ENCODE assay signal across 8 cellular contexts in genomic region chr5:132491368-132492364, GRCh38. TPM values are rescaled to one million over a fixed set of nuclear protein-coding genes. Genes with fewer than 3 reads are reported as not detected.
DNase-seq lines count a peak whose midpoint lies in the region; ATAC-seq, FAIRE-seq and TF ChIP-seq lines count a peak whose summit lies in the region.

No MANE protein-coding gene starts in this region.

- no peaks in the 10 kb centered on the region for H3K9me3 Mint-ChIP-seq in mesothelial cell of epicardium

- 54 to 56% methylated on average over 22 of the region's 22 CpGs for WGBS in aorta, 2 donors

- TF ChIP-seq CTCF in DOHH2 (IDR thresholded peaks at IDR 0.05; ENCODE audit: low read depth, low read length, poor library complexity, severe bottlenecking) (no peak), OCI-LY3 (IDR thresholded peaks at IDR 0.05; ENCODE audit: low read depth, low read length) (no peak), bronchial epithelial cell (IDR thresholded peaks at IDR 0.05; ENCODE audit: insufficient read depth, low read length, severe bottlenecking) (no peak), mesothelial cell of epicardium (IDR thresholded peaks at IDR 0.05; ENCODE audit: unreplicated experiment) (no peak)

- peak overlapping the region; percentile 91 for H3K9ac ChIP-seq in OCI-LY3 (ENCODE audit: low read length)

- peaks cover 30% of the 10 kb centered on the region for H3K4me1 Mint-ChIP-seq in mesothelial cell of epicardium

- H3K27me3 ChIP-seq in DOHH2 (ENCODE audit: control insufficient read depth, low read length) (peaks cover 40% of the 10 kb centered on the region), H7 (ENCODE audit: control insufficient read depth, insufficient read depth, low read length) (peaks cover 17% of the 10 kb centered on the region), OCI-LY3 (ENCODE audit: low read depth, low read length) (peaks cover 4% of the 10 kb centered on the region; the same call in 1 of the 2 replicates), bronchial epithelial cell (ENCODE audit: control insufficient read depth, insufficient read depth, low read length) (no peaks in the 10 kb centered on the region), aorta (ENCODE audit: control insufficient read depth in 1 of 2, insufficient read depth in 2 of 2, low read length in 1 of 2) (no peaks in the 10 kb centered on the region)

- intact Hi-C loops in aorta (cut with DNase I) = loop anchor here (2.0 to 10.0 kb wide), 4 partner anchors 69 to 237 kb away; partner anchors contain the start of gene PDLIM4 (in 1 of the 2)

- H4K20me1 ChIP-seq in DOHH2 (ENCODE audit: control insufficient read depth, insufficient read depth, low read depth, low read length) (peaks cover 16% of the 10 kb centered on the region), OCI-LY3 (ENCODE audit: insufficient read depth, low read length) (peaks cover 34% of the 10 kb centered on the region)

- peaks cover 19% of the 10 kb centered on the region for H3K36me3 ChIP-seq in DOHH2 (ENCODE audit: control insufficient read depth, low read length)
- peaks cover under 1% of the 10 kb centered on the region; the same call in 1 of the 2 replicates for H3K36me3 ChIP-seq in H7 (replicated peaks; ENCODE audit: control insufficient read depth, insufficient read depth, low read length)
- peaks cover 30% of the 10 kb centered on the region for H3K36me3 ChIP-seq in OCI-LY3 (replicated peaks; ENCODE audit: low read depth, low read length)
- H3K36me3 ChIP-seq in bronchial epithelial cell (ENCODE audit: control insufficient read depth, insufficient read depth, low read length) = peaks cover 4% of the 10 kb centered on the region
- H3K36me3 ChIP-seq in aorta (ENCODE audit: control insufficient read depth in 1 of 2, insufficient read depth in 2 of 2, low read length in 1 of 2) = peaks cover 0 to 1% of the 10 kb centered on the region in 2 donors

- H3K4me3 ChIP-seq in DOHH2 (ENCODE audit: low read length) (peak overlapping the region; percentile 89), H7 (ENCODE audit: insufficient read depth, low read depth, low read length) (peak overlapping the region; percentile 76), OCI-LY3 (ENCODE audit: low read length) (peak overlapping the region; percentile 85), bronchial epithelial cell (ENCODE audit: low read depth, low read length) (peak overlapping the region; percentile 73), aorta (ENCODE audit: low read length in 2 of 2) (peak overlapping the region in 1 of 2 donors; percentile 31)

- peaks cover 17% of the 10 kb centered on the region for H3F3A ChIP-seq in DOHH2 (ENCODE audit: control insufficient read depth, insufficient read depth)

- no peak overlapping the region for H2AFZ ChIP-seq in OCI-LY3 (ENCODE audit: low read depth, low read length)

- H3K79me2 ChIP-seq in DOHH2 (ENCODE audit: control insufficient read depth, low read length) (peaks cover 16% of the 10 kb centered on the region), OCI-LY3 (ENCODE audit: low read length) (peaks cover 38% of the 10 kb centered on the region)

- DNase-seq in H7 = peak; percentile 71
- no peak for DNase-seq in bronchial epithelial cell (ENCODE audit: low read depth)
- DNase-seq in mesothelial cell of epicardium (ENCODE audit: low spot score in 2 of 2, unreplicated experiment in 2 of 2) = peak in 1 of 2 experiments; percentile 37
- DNase-seq in aorta = no peak
- no peak for DNase-seq in GOT3 (lab: John Stamatoyannopoulos, UW)
- DNase-seq in stimulated activated CD4-positive, alpha-beta T cell treated with anti-CD3 and anti-CD28 coated beads, Interleukin-2, amount 100 ng/mL, for 48 hours = no peak

- no peak for FAIRE-seq in bronchial epithelial cell (lab: Jason Lieb, UNC)

- peak overlapping the region; percentile 95 for H3K4me2 ChIP-seq in DOHH2 (ENCODE audit: low read length)
- peak overlapping the region; percentile 95 for H3K4me2 ChIP-seq in OCI-LY3 (ENCODE audit: low read length)

- peaks cover 6% of the 10 kb centered on the region for H3K36me3 Mint-ChIP-seq in mesothelial cell of epicardium

- H3K9me3 ChIP-seq in DOHH2 (ENCODE audit: control insufficient read depth, insufficient read depth, low read length) (no peaks in the 10 kb centered on the region), OCI-LY3 (ENCODE audit: insufficient read depth, low read length) (no peaks in the 10 kb centered on the region), aorta (ENCODE audit: control insufficient read depth, low read length) (no peaks in the 10 kb centered on the region)

- H3K4me3 Mint-ChIP-seq in mesothelial cell of epicardium = peak overlapping the region; percentile 72

- no peaks in the 10 kb centered on the region for H3K27me3 Mint-ChIP-seq in mesothelial cell of epicardium (ENCODE audit: low read depth)

- H3K27ac ChIP-seq in DOHH2 (ENCODE audit: low read depth, low read length) = no peak overlapping the region
- peak overlapping the region; percentile 80 for H3K27ac ChIP-seq in OCI-LY3 (ENCODE audit: low read length)
- peak overlapping the region; percentile 10 to 39 for H3K27ac ChIP-seq in aorta (ENCODE audit: low read depth in 1 of 2, low read length in 2 of 2)

- peak overlapping the region; percentile 91 for H3K27ac Mint-ChIP-seq in mesothelial cell of epicardium

- ATAC-seq in aorta (ENCODE audit: low FRiP score) = peak; percentile 0

- no peaks in the 10 kb centered on the region for H3K9me2 ChIP-seq in DOHH2 (replicated peaks; ENCODE audit: control insufficient read depth, low read length)

- H3K4me1 ChIP-seq in DOHH2 (ENCODE audit: control insufficient read depth, low read length) (peaks cover 61% of the 10 kb centered on the region), OCI-LY3 (ENCODE audit: low read length) (peaks cover 52% of the 10 kb centered on the region), aorta (ENCODE audit: control insufficient read depth in 1 of 2, insufficient read depth in 2 of 2, low read length in 2 of 2) (no peaks in the 10 kb centered on the region)

RNA-seq across cellular contexts. Expression of gene IRF1, which starts 1.1 kb away (rescaled TPM):
- 4.5 and 6.5 TPM in 2 replicates for total RNA-seq in H7 (2014; rRNA removed; shearing (Covaris generic))
- 2.9 and 7.4 TPM in 2 replicates for total RNA-seq in bronchial epithelial cell
- 33.1 to 35.6 TPM (median 33.3 TPM) in 3 replicates for total RNA-seq in mesothelial cell of epicardium
- 10 to 100 TPM; 26.8 to 36.1 TPM for total RNA-seq in aorta
- 10 to 100 TPM; 12.9 to 13.1 TPM for polyA plus RNA-seq in aorta

RNA-seq across cellular contexts. Expression of gene IL5, which starts 51.7 kb away (rescaled TPM):
- total RNA-seq in H7 (2014; rRNA removed; shearing (Covaris generic)) = not detected in 2 replicates
- total RNA-seq in bronchial epithelial cell = not detected in 2 replicates
- not detected in 3 replicates for total RNA-seq in mesothelial cell of epicardium
- not detected for total RNA-seq in aorta
- not detected for polyA plus RNA-seq in aorta
